In genomic region chr3:13825317-13825590, GRCh38 we compare ENCODE assay signal across 21 cellular contexts. TPM values are rescaled to one million over a fixed set of nuclear protein-coding genes. Genes with fewer than 3 reads are reported as not detected.
"Had no signal": no experiment of that assay in that cellular context is flagged by ENCODE, and none has a peak within 500 bp of the region (broad histone marks: within the 10 kb centered on the region; RNA-seq: fewer than 3 reads in every experiment).

No MANE protein-coding gene starts in this region.

- H3K4me1 ChIP-seq: colonic mucosa, gastroesophageal sphincter, heart left ventricle, parathyroid adenoma, sigmoid colon, testis, upper lobe of right lung had no signal

- H3K9me3 Mint-ChIP-seq: activated naive CD8-positive, alpha-beta T cell treated with anti-CD3 and anti-CD28 coated beads, Interleukin-2, amount 10 ng/mL, durations not matched to agents 7 days and 5 days; central memory CD8-positive, alpha-beta T cell; naive thymus-derived CD8-positive, alpha-beta T cell; stimulated activated effector memory CD8-positive, alpha-beta T cell treated with anti-CD3 and anti-CD28 coated beads, Interleukin-12 subunit alpha, Interleukin-12 subunit beta, amount 100 ng/mL, for 72 hours had no signal

- H3K4me1 Mint-ChIP-seq: activated naive CD8-positive, alpha-beta T cell treated with anti-CD3 and anti-CD28 coated beads, Interleukin-2, amount 10 ng/mL, durations not matched to agents 7 days and 5 days; central memory CD8-positive, alpha-beta T cell; stimulated activated effector memory CD8-positive, alpha-beta T cell treated with anti-CD3 and anti-CD28 coated beads, Interleukin-12 subunit alpha, Interleukin-12 subunit beta, amount 100 ng/mL, for 72 hours had no signal

- H3K9ac ChIP-seq: parathyroid adenoma had no signal

- H3K4me3 Mint-ChIP-seq: activated naive CD8-positive, alpha-beta T cell treated with anti-CD3 and anti-CD28 coated beads, Interleukin-2, amount 10 ng/mL, durations not matched to agents 7 days and 5 days; central memory CD8-positive, alpha-beta T cell; naive thymus-derived CD8-positive, alpha-beta T cell; stimulated activated effector memory CD8-positive, alpha-beta T cell treated with anti-CD3 and anti-CD28 coated beads, Interleukin-12 subunit alpha, Interleukin-12 subunit beta, amount 100 ng/mL, for 72 hours had no signal

- H3K27me3 Mint-ChIP-seq: activated naive CD8-positive, alpha-beta T cell treated with anti-CD3 and anti-CD28 coated beads, Interleukin-2, amount 10 ng/mL, durations not matched to agents 7 days and 5 days had no signal

- H3K27me3 ChIP-seq: colonic mucosa, neutrophil, sigmoid colon, testis, upper lobe of right lung had no signal

- H3K9me3 ChIP-seq: colonic mucosa, heart left ventricle, neutrophil, testis, upper lobe of right lung had no signal

- H3K36me3 Mint-ChIP-seq: activated naive CD8-positive, alpha-beta T cell treated with anti-CD3 and anti-CD28 coated beads, Interleukin-2, amount 10 ng/mL, durations not matched to agents 7 days and 5 days; naive thymus-derived CD8-positive, alpha-beta T cell; stimulated activated effector memory CD8-positive, alpha-beta T cell treated with anti-CD3 and anti-CD28 coated beads, Interleukin-12 subunit alpha, Interleukin-12 subunit beta, amount 100 ng/mL, for 72 hours had no signal

- H3K4me3 ChIP-seq: colonic mucosa, gastroesophageal sphincter, heart left ventricle, sigmoid colon, testis, upper lobe of right lung had no signal

- H3K27ac Mint-ChIP-seq: activated naive CD8-positive, alpha-beta T cell treated with anti-CD3 and anti-CD28 coated beads, Interleukin-2, amount 10 ng/mL, durations not matched to agents 7 days and 5 days; stimulated activated effector memory CD8-positive, alpha-beta T cell treated with anti-CD3 and anti-CD28 coated beads, Interleukin-12 subunit alpha, Interleukin-12 subunit beta, amount 100 ng/mL, for 72 hours had no signal

- ATAC-seq: gastroesophageal sphincter; heart left ventricle; naive thymus-derived CD8-positive, alpha-beta T cell; stimulated activated effector memory CD8-positive, alpha-beta T cell treated with anti-CD3 and anti-CD28 coated beads, Interleukin-12 subunit alpha, Interleukin-12 subunit beta, amount 100 ng/mL, for 72 hours; upper lobe of right lung had no signal

- H3K36me3 ChIP-seq: colonic mucosa, gastroesophageal sphincter, heart left ventricle, neutrophil, sigmoid colon, upper lobe of right lung, WERI-Rb-1 had no signal

- DNase-seq: activated CD4-positive, alpha-beta T cell treated with anti-CD3 and anti-CD28 coated beads for 1 hour; activated CD4-positive, alpha-beta T cell treated with anti-CD3 and anti-CD28 coated beads, Interleukin-2, amount 50 U/mL, for 48 hours; activated naive CD8-positive, alpha-beta T cell treated with anti-CD3 and anti-CD28 coated beads, Interleukin-2, amount 10 ng/mL, durations not matched to agents 7 days and 5 days; amygdala; colonic mucosa; heart left ventricle; kidney glomerular epithelial cell; mesenchymal stem cell; stimulated activated CD4-positive, alpha-beta T cell treated with anti-CD3 and anti-CD28 coated beads, Interleukin-4, amount 100 ng/mL, for 24 hours; testis; upper lobe of right lung; WERI-Rb-1 had no signal

- H3K27ac ChIP-seq: colonic mucosa, gastroesophageal sphincter, heart left ventricle, neutrophil, parathyroid adenoma, sigmoid colon, testis, upper lobe of right lung, WERI-Rb-1 had no signal

RNA-seq across cellular contexts. Expression of gene WNT7A, which starts 54.6 kb away (rescaled TPM):
- total RNA-seq: colonic mucosa; heart left ventricle; liver; sigmoid colon; T-helper 2 cell treated with Interferon-gamma antibody and Interleukin-4, amounts not matched to agents 100 ng/mL and 5 ng/mL, for 36 hours had no signal
- polyA plus RNA-seq: heart left ventricle, liver had no signal
